In the genomic region with DNA sequence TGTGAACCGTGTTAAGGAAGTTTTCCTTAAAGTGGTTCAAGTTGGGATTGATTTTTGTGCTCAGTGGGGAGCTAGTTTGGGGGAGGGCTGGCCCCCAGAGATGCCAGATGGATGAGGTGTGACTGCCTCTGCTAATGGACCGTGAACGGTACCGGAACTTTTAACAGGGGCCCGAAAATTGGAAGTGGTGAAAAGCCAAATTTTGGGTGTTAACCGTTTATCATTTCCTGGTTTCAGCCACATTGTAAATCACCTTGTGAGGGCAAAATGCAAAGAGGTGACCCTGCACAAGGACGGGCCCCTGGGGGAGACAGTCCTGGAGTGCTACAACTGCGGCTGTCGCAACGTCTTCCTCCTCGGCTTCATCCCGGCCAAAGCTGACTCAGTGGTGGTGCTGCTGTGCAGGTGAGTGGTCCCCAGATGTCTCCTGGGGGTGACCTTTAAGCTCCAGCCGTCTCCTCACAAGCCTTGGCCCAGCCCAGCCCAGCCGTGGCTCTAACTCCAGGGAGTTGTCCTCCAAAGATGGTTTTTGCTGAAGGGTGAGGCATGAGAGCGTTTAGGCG, we compare ENCODE assay signal across 11 cellular contexts. TPM values are rescaled to one million over a fixed set of nuclear protein-coding genes. Genes with fewer than 3 reads are reported as not detected.
A peak's percentile ranks its signal among the peaks of the same experiment; 100 is the strongest.
DNase-seq lines count a peak whose midpoint lies in the region; FAIRE-seq and TF ChIP-seq lines count a peak whose summit lies in the region.
"Had no signal": no experiment of that assay in that cellular context is flagged by ENCODE, and none has a peak within 500 bp of the region (broad histone marks: within the 10 kb centered on the region; RNA-seq: fewer than 3 reads in every experiment).

No MANE protein-coding gene starts in this region.

- no peak overlapping the region for H3K4me2 ChIP-seq in skeletal muscle satellite cell (ENCODE audit: low read length)

- POLR2A ChIA-PET in CD4-positive, alpha-beta memory T cell (lab: Charles Lee; ENCODE audit: partially characterized antibody), result interaction anchor here (1.6 to 2.0 kb wide), 2 partner anchors 12 to 18 kb away, joined by 4 to 6 read pairs; partner anchors contain the start of gene UPF1

- H3K36me3 Mint-ChIP-seq in CD4-positive, alpha-beta memory T cell, result peaks cover 50 to 83% of the 10 kb centered on the region in 2 donors
- peaks cover 46% of the 10 kb centered on the region for H3K36me3 Mint-ChIP-seq in T-helper 2 cell treated with Interferon-gamma antibody and Interleukin-4, amounts not matched to agents 5 μg/mL and 100 μg/mL, for 36 hours (ENCODE audit: low read depth)

- H3K27ac Mint-ChIP-seq in CD4-positive, alpha-beta memory T cell, result peak overlapping the region; percentile 2 to 88 (median 50)
- H3K27ac Mint-ChIP-seq in T-helper 2 cell treated with Interferon-gamma antibody and Interleukin-4, amounts not matched to agents 5 μg/mL and 100 μg/mL, for 36 hours, result peak overlapping the region; percentile 65

- TF ChIP-seq POLR2A in H54 (IDR thresholded peaks at IDR 0.05; ENCODE audit: low read depth, low read length), result no peak

- peak overlapping the region; percentile 33 for H3K9ac ChIP-seq in skeletal muscle satellite cell (ENCODE audit: low read depth, low read length)

- CTCF ChIA-PET in CD4-positive, alpha-beta memory T cell (lab: Charles Lee; ENCODE audit: partially characterized antibody), result interaction anchor here (1.4 to 4.9 kb wide), 4 partner anchors 14 to 399 kb away, joined by 3 to 28 read pairs (median 4); no protein-coding TSS in a partner anchor

- no peak for DNase-seq in CD4-positive, alpha-beta memory T cell
- DNase-seq in T-helper 2 cell treated with Interferon-gamma antibody and Interleukin-4, amounts not matched to agents 5 μg/mL and 100 μg/mL, for 36 hours (ENCODE audit: low spot score), result no peak
- peak; percentile 29 for DNase-seq in fibroblast of mammary gland (ENCODE audit: low read depth)
- no peak for DNase-seq in AG08395 (ENCODE audit: low spot score)
- DNase-seq in hippocampal formation (lab: John Stamatoyannopoulos, UW), result no peak
- DNase-seq in H54 (ENCODE audit: insufficient read length, low spot score), result no peak
- no peak for DNase-seq in medulla oblongata (ENCODE audit: extremely low spot score)
- DNase-seq: activated CD4-positive, CD25-positive, alpha-beta regulatory T cell; cerebellar nuclear complex had no signal

- peaks cover 0 to 3% (median 0%) of the 10 kb centered on the region in 8 donors for H3K9me3 Mint-ChIP-seq in CD4-positive, alpha-beta memory T cell
- no peaks in the 10 kb centered on the region for H3K9me3 Mint-ChIP-seq in T-helper 2 cell treated with Interferon-gamma antibody and Interleukin-4, amounts not matched to agents 5 μg/mL and 100 μg/mL, for 36 hours

- no peaks in the 10 kb centered on the region for H3K27me3 ChIP-seq in CD4-positive, alpha-beta memory T cell (ENCODE audit: insufficient read depth, low read length)
- no peaks in the 10 kb centered on the region for H3K27me3 ChIP-seq in skeletal muscle satellite cell (ENCODE audit: control insufficient read depth, insufficient read depth, low read length)

- no peak for TF ChIP-seq CTCF in fibroblast of mammary gland (conservative IDR thresholded peaks at IDR 0.05; ENCODE audit: control insufficient read depth, insufficient read depth, low read depth, low read length)

- H3K4me3 Mint-ChIP-seq in CD4-positive, alpha-beta memory T cell, result no peak overlapping the region
- H3K4me3 Mint-ChIP-seq in T-helper 2 cell treated with Interferon-gamma antibody and Interleukin-4, amounts not matched to agents 5 μg/mL and 100 μg/mL, for 36 hours, result peak overlapping the region; percentile 48

- no peak for FAIRE-seq in H54 (lab: Jason Lieb, UNC)

- H3K4me3 ChIP-seq in CD4-positive, alpha-beta memory T cell (ENCODE audit: low read length in 2 of 2), result no peak overlapping the region
- H3K4me3 ChIP-seq in fibroblast of mammary gland (ENCODE audit: control insufficient read depth, low read depth, low read length) (no peak overlapping the region), skeletal muscle satellite cell (ENCODE audit: low read length) (no peak overlapping the region)

- peak overlapping the region; percentile 20 for H3K27ac ChIP-seq in CD4-positive, alpha-beta memory T cell (ENCODE audit: low read depth, low read length)

- intact Hi-C loops in CD4-positive, alpha-beta memory T cell (cut with micrococcal nuclease), result loop anchor here (5.0 kb wide), 1 partner anchor 398 kb away; no protein-coding TSS in a partner anchor

- H3K4me1 Mint-ChIP-seq in CD4-positive, alpha-beta memory T cell, result peaks cover 29 to 54% (median 40%) of the 10 kb centered on the region in 4 donors
- H3K4me1 Mint-ChIP-seq in T-helper 2 cell treated with Interferon-gamma antibody and Interleukin-4, amounts not matched to agents 5 μg/mL and 100 μg/mL, for 36 hours (ENCODE audit: low read depth), result peaks cover 31% of the 10 kb centered on the region

- H3K27me3 Mint-ChIP-seq in CD4-positive, alpha-beta memory T cell, result no peaks in the 10 kb centered on the region
- H3K27me3 Mint-ChIP-seq in T-helper 2 cell treated with Interferon-gamma antibody and Interleukin-4, amounts not matched to agents 5 μg/mL and 100 μg/mL, for 36 hours (ENCODE audit: low read depth), result no peaks in the 10 kb centered on the region

- no peaks in the 10 kb centered on the region for H3K9me3 ChIP-seq in CD4-positive, alpha-beta memory T cell (ENCODE audit: control insufficient read depth in 1 of 2, low read length in 2 of 2)
- H3K9me3 ChIP-seq in skeletal muscle satellite cell (replicated peaks; ENCODE audit: low read length), result no peaks in the 10 kb centered on the region

- H3K4me1 ChIP-seq in CD4-positive, alpha-beta memory T cell (ENCODE audit: insufficient read depth, low read length), result peaks cover 40% of the 10 kb centered on the region
- H3K4me1 ChIP-seq in skeletal muscle satellite cell (ENCODE audit: control insufficient read depth, insufficient read depth, low read length), result peaks cover 29% of the 10 kb centered on the region

- peaks cover 64% of the 10 kb centered on the region for H3K36me3 ChIP-seq in CD4-positive, alpha-beta memory T cell (ENCODE audit: insufficient read depth, low read length)
- peaks cover 55% of the 10 kb centered on the region for H3K36me3 ChIP-seq in skeletal muscle satellite cell (ENCODE audit: insufficient read depth, low read length)

RNA-seq across cellular contexts. Expression of gene UPF1, which starts 18.2 kb away (rescaled TPM):
- total RNA-seq in CD4-positive, alpha-beta memory T cell, result 100 to 1,000 TPM; 127 to 130 TPM
- 10 to 100 TPM in 1 of 2 donors, 1 to 10 TPM in 1; 2.6 to 21.9 TPM for polyA plus RNA-seq in CD4-positive, alpha-beta memory T cell
- total RNA-seq in skeletal muscle satellite cell (2012; rRNA removed), result 63.9 and 74.5 TPM in 2 replicates

RNA-seq across cellular contexts. Expression of gene CERS1, which starts 46.0 kb away (rescaled TPM):
- not detected for total RNA-seq in CD4-positive, alpha-beta memory T cell
- polyA plus RNA-seq in CD4-positive, alpha-beta memory T cell, result not detected
- total RNA-seq in skeletal muscle satellite cell (2012; rRNA removed), result 1.3 and 3.5 TPM in 2 replicates

RNA-seq across cellular contexts. Expression of gene COMP, which starts 58.8 kb away (rescaled TPM):
- total RNA-seq in CD4-positive, alpha-beta memory T cell, result not detected
- not detected for polyA plus RNA-seq in CD4-positive, alpha-beta memory T cell
- 0.25 and 2.4 TPM in 2 replicates for total RNA-seq in skeletal muscle satellite cell (2012; rRNA removed)
- total RNA-seq: kidney epithelial cell had no signal
